14 cellular contexts compared by ENCODE assay signal in genomic region chr5:39426136-39426535, GRCh38. TPM values are rescaled to one million over a fixed set of nuclear protein-coding genes. Genes with fewer than 3 reads are reported as not detected.
DNase-seq lines count a peak whose midpoint lies in the region; ATAC-seq and TF ChIP-seq lines count a peak whose summit lies in the region.
"Had no signal": no experiment of that assay in that cellular context is flagged by ENCODE, and none has a peak within 500 bp of the region (broad histone marks: within the 10 kb centered on the region; RNA-seq: fewer than 3 reads in every experiment).

No MANE protein-coding gene starts in this region.

- H3K36me3 ChIP-seq in GM23248 (ENCODE audit: low read depth) (peaks cover 19% of the 10 kb centered on the region; the same call in 1 of the 2 replicates), hepatocyte (replicated peaks; ENCODE audit: insufficient read depth, low read depth) (no peaks in the 10 kb centered on the region), sigmoid colon (no peaks in the 10 kb centered on the region)

- H3K27ac ChIP-seq in GM23248 (peak overlapping the region; percentile 94), hepatocyte (peak overlapping the region; percentile 89), sigmoid colon (peak overlapping the region; percentile 48 to 91 (median 85))

- H3K9me3 ChIP-seq in GM23248 (ENCODE audit: low read depth) (no peaks in the 10 kb centered on the region), hepatocyte (ENCODE audit: low read depth) (no peaks in the 10 kb centered on the region), sigmoid colon (no peaks in the 10 kb centered on the region)

- H3K27me3 ChIP-seq in GM23248 (replicated peaks; ENCODE audit: insufficient read depth): no peaks in the 10 kb centered on the region
- H3K27me3 ChIP-seq in hepatocyte: no peaks in the 10 kb centered on the region
- H3K27me3 ChIP-seq in sigmoid colon: no peaks in the 10 kb centered on the region

- TF ChIP-seq POLR2A in sigmoid colon (IDR thresholded peaks at IDR 0.05): no peak

- H3K9me2 ChIP-seq in GM23248 (ENCODE audit: insufficient read depth) (no peaks in the 10 kb centered on the region), hepatocyte (replicated peaks; ENCODE audit: insufficient read depth) (no peaks in the 10 kb centered on the region)

- H4K20me1 ChIP-seq in GM23248 (ENCODE audit: insufficient read depth): no peaks in the 10 kb centered on the region
- H4K20me1 ChIP-seq in hepatocyte (ENCODE audit: insufficient read depth, poor library complexity, severe bottlenecking): no peaks in the 10 kb centered on the region

- H2AFZ ChIP-seq in GM23248 (peak overlapping the region; percentile 79), hepatocyte (no peak overlapping the region)

- H3K4me2 ChIP-seq in GM23248 (ENCODE audit: unreplicated experiment) (peak overlapping the region; percentile 83), hepatocyte (peak overlapping the region; percentile 76)

- peak overlapping the region; percentile 98 for H3K4me3 ChIP-seq in GM23248
- H3K4me3 ChIP-seq in WI38 (ENCODE audit: low read depth, low read length): peak overlapping the region; percentile 8; the same call in 1 of the 2 replicates
- H3K4me3 ChIP-seq in hepatocyte: no peak overlapping the region
- H3K4me3 ChIP-seq in sigmoid colon: peak overlapping the region in 1 of 4 donors; percentile 52

- no peak for TF ChIP-seq CTCF in WI38 (IDR thresholded peaks at IDR 0.05; ENCODE audit: low read depth, low read length)
- no peak for TF ChIP-seq CTCF in hepatocyte (IDR thresholded peaks at IDR 0.05; ENCODE audit: poor library complexity)
- TF ChIP-seq CTCF in sigmoid colon (IDR thresholded peaks at IDR 0.05): no peak
- TF ChIP-seq CTCF in omental fat pad (IDR thresholded peaks at IDR 0.05): no peak

- TF ChIP-seq EP300 in sigmoid colon (IDR thresholded peaks at IDR 0.05): no peak

- H3K4me1 ChIP-seq in GM23248 (ENCODE audit: insufficient read depth) (peaks cover 33% of the 10 kb centered on the region), hepatocyte (ENCODE audit: insufficient read depth) (peaks cover 33% of the 10 kb centered on the region), sigmoid colon (peaks cover 0 to 36% (median 21%) of the 10 kb centered on the region in 4 donors)

- H3K9ac ChIP-seq in GM23248: peak overlapping the region; percentile 98

- DNase-seq in GM23248 (peak; percentile 39), hepatocyte (ENCODE audit: low spot score) (no peak), sigmoid colon (no peak), NCI-H2107 (lab: John Stamatoyannopoulos, UW) (no peak), omental fat pad (ENCODE audit: low spot score) (no peak)
- DNase-seq: CD4-positive, alpha-beta memory T cell; effector CD4-positive, alpha-beta T cell; hypothalamus; NCI-H1930; T-helper 1 cell had no signal

- 0 to 4% methylated on average over 5 of the region's 5 CpGs for whole genome bisulfite sequencing in GM23248 (ENCODE audit: low coverage in 1 of 2, low lambda C conversion rate in 2 of 2, missing lambda C conversion rate in 2 of 2), 2 experiments
- 71% methylated on average over 5 of the region's 5 CpGs for WGBS in hepatocyte (ENCODE audit: low lambda C conversion rate, missing lambda C conversion rate)
- WGBS in sigmoid colon, 2 donors: 22 to 60% methylated on average over 5 of the region's 5 CpGs

- peaks cover 44% of the 10 kb centered on the region for H3K79me2 ChIP-seq in GM23248 (ENCODE audit: insufficient read depth)
- peaks cover 34% of the 10 kb centered on the region for H3K79me2 ChIP-seq in hepatocyte

- intact Hi-C loops in sigmoid colon (cut with DNase I): loop anchor here (5.0 kb wide), 1 partner anchor 49 kb away; no protein-coding TSS in a partner anchor

- peaks cover 58% of the 10 kb centered on the region for H3F3A ChIP-seq in GM23248 (ENCODE audit: insufficient read depth)

- ATAC-seq in GM21447 (IDR thresholded peaks at IDR 0.05; ENCODE audit: unreplicated experiment): no peak
- no peak for ATAC-seq in omental fat pad (ENCODE audit: low FRiP score)
- no peak for ATAC-seq in HG02571 (IDR thresholded peaks at IDR 0.05; ENCODE audit: unreplicated experiment)

- in situ Hi-C loops in GM23248 (cut with MboI): no loop called here

RNA-seq across cellular contexts. Expression of gene DAB2, which starts 1.4 kb away (rescaled TPM):
- total RNA-seq in GM23248 (2014; rRNA removed; shearing (Covaris generic)): 211 and 266 TPM in 2 replicates
- 525 and 533 TPM in 2 replicates for polyA plus RNA-seq in GM23248 (2016; fragmentation: Nextera tagmentation; extraction: Ambion mirVana)
- 98.9 and 115 TPM in 2 replicates for total RNA-seq in hepatocyte
- 130 TPM in 2 replicates for polyA plus RNA-seq in hepatocyte
- total RNA-seq in sigmoid colon: 10 to 100 TPM; 55.0 to 74.1 (median 59.9) TPM
- 10 to 100 TPM; 17.9 to 30.6 (median 20.8) TPM for polyA plus RNA-seq in sigmoid colon
- total RNA-seq in omental fat pad: 100 to 1,000 TPM; 141 to 255 (median 171) TPM
- total RNA-seq: activated CD8-positive, alpha-beta memory T cell treated with anti-CD3 and anti-CD28 coated beads for 36 hours had no signal
- polyA plus RNA-seq: CD4-positive, alpha-beta memory T cell had no signal
